ENCODE assay signal across 1 cellular context in the genomic region with DNA sequence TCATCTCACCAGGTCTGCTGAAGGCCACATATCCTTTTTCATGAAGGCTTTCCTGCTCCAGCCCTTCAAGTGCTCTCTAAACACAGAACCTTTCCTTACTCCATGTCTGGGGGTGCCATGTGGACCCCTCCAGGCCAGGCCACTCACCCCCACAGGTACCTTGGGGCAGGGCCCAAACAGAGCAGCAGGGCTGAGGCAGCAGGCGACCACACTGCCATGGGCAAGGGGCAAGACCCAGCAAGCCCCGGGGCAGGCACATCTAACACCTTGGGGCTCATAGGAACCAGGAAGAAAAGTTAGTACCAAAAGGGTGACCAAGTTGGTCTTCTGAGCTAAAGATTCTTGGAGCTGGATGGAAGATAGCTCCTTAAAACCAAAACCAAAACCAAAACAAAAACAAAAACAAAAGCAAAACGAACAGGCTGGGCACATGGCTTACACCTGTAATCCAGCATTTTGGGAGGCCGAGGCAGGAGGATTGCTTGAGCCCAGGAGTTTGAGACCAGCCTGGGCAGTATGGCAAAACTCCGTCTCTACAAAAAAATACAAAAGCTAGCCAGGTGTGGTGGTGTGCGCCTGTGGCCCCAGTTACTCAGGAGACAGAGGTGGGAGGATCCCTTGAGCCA.
TF ChIP-seq lines count a peak whose summit lies in the region.

No MANE protein-coding gene starts in this region.

TF ChIP-seq in H1, 55 proteins besides CTCF, POLR2A, EP300 and RAD21:
- no peak for TF ChIP-seq ATF2 (IDR thresholded peaks at IDR 0.05; ENCODE audit: low read length)
- TF ChIP-seq TCF12 (IDR thresholded peaks at IDR 0.05; ENCODE audit: low read depth, low read length), result no peak
- no peak for TF ChIP-seq KDM5A (IDR thresholded peaks at IDR 0.05; ENCODE audit: low read length)
- TF ChIP-seq RXRA (IDR thresholded peaks at IDR 0.05; ENCODE audit: insufficient read depth, low read depth, low read length), result no peak
- no peak for TF ChIP-seq CHD1 (IDR thresholded peaks at IDR 0.05; ENCODE audit: low read depth, low read length)
- no peak for TF ChIP-seq POU5F1 (IDR thresholded peaks at IDR 0.05; ENCODE audit: low read depth, low read length)
- no peak for TF ChIP-seq NRF1 (IDR thresholded peaks at IDR 0.05; ENCODE audit: low read depth, low read length)
- TF ChIP-seq RNF2 (IDR thresholded peaks at IDR 0.05; ENCODE audit: borderline replicate concordance, low read depth, low read length, missing control alignments, poor library complexity, severe bottlenecking), result no peak
- no peak for TF ChIP-seq HDAC6 (IDR thresholded peaks at IDR 0.05; ENCODE audit: low read depth, low read length)
- TF ChIP-seq SIN3A (conservative IDR thresholded peaks at IDR 0.05 in 1 of 2, IDR thresholded peaks at IDR 0.05 in 1 of 2; ENCODE audit: low read depth in 1 of 2, low read length in 2 of 2), result no peak
- no peak for TF ChIP-seq SIRT6 (IDR thresholded peaks at IDR 0.05; ENCODE audit: low read length)
- TF ChIP-seq KDM1A (IDR thresholded peaks at IDR 0.05; ENCODE audit: borderline replicate concordance, low read length), result no peak
- TF ChIP-seq BACH1 (IDR thresholded peaks at IDR 0.05; ENCODE audit: low read length), result no peak
- TF ChIP-seq SP4 (IDR thresholded peaks at IDR 0.05; ENCODE audit: low read length), result no peak
- TF ChIP-seq JUN (IDR thresholded peaks at IDR 0.05; ENCODE audit: low read depth, low read length), result no peak
- TF ChIP-seq HDAC2 (IDR thresholded peaks at IDR 0.05; ENCODE audit: borderline replicate concordance in 1 of 2, low read depth in 2 of 2, low read length in 2 of 2), result no peak
- TF ChIP-seq, protein P1, sequence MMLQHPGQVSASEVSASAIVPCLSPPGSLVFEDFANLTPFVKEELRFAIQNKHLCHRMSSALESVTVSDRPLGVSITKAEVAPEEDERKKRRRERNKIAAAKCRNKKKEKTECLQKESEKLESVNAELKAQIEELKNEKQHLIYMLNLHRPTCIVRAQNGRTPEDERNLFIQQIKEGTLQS (IDR thresholded peaks at IDR 0.05; ENCODE audit: insufficient read depth, low read depth, low read length), result no peak
- TF ChIP-seq SUZ12 (IDR thresholded peaks at IDR 0.05; ENCODE audit: low read length), result no peak
- no peak for TF ChIP-seq SP1 (IDR thresholded peaks at IDR 0.05; ENCODE audit: low read depth, low read length)
- TF ChIP-seq PHF8 (conservative IDR thresholded peaks at IDR 0.05; ENCODE audit: low read depth, low read length), result no peak
